9 cellular contexts compared by ENCODE assay signal in the genomic region with DNA sequence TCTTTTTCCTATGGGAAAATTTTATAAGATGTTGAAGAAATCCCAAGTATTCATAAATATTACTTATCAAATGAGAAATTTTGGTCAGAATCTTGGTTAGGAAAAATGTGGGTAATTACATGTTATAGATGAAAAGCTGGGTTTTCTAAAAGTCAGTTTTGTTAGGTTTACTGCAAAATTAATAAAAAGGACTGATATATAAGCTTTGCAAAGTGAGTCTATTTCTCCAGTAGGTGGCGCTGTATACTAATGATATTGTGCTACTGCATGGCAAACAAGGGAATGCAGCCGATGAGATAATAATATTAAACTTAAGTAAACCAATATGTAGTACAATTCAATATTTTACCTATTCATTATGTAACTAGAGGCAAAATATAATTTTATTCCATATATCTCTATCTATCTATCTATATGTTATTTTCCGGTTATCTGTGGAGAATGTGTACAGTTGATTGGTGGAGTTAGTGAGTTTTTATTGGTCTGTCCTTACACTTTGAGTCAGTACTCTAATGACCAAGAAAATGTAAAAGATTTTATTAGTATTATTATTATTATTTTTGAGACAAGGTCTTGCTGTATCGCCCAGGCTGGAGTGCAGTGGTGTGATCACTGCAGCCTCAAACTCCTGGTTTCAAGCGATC. TPM values are rescaled to one million over a fixed set of nuclear protein-coding genes. Genes with fewer than 3 reads are reported as not detected.
DNase-seq lines count a peak whose midpoint lies in the region; ATAC-seq, FAIRE-seq and TF ChIP-seq lines count a peak whose summit lies in the region.
"Had no signal": no experiment of that assay in that cellular context is flagged by ENCODE, and none has a peak within 500 bp of the region (broad histone marks: within the 10 kb centered on the region; RNA-seq: fewer than 3 reads in every experiment).

No MANE protein-coding gene starts in this region.

- H3K9me3 Mint-ChIP-seq in CD4-positive, alpha-beta memory T cell, result peaks cover 0 to 9% (median 5%) of the 10 kb centered on the region in 8 donors

- POLR2A ChIA-PET in CD4-positive, alpha-beta memory T cell (lab: Charles Lee; ENCODE audit: partially characterized antibody), result no interaction called here

- no peak for FAIRE-seq in bronchial epithelial cell (lab: Jason Lieb, UNC)
- no peak for FAIRE-seq in GM12891 (lab: Jason Lieb, UNC)

- no peaks in the 10 kb centered on the region for H3K9me3 ChIP-seq in CD4-positive, alpha-beta memory T cell (ENCODE audit: control insufficient read depth in 1 of 2, low read length in 2 of 2)
- H3K9me3 ChIP-seq in right lobe of liver, result no peaks in the 10 kb centered on the region

- DNase-seq in CD4-positive, alpha-beta memory T cell, result peak in 4 of 5 donors; percentile 7 to 25 (median 16)
- DNase-seq in HuH-7 (ENCODE audit: low spot score) (peak; percentile 8), NCI-H774 (lab: John Stamatoyannopoulos, UW) (peak; percentile 73), bronchial epithelial cell (ENCODE audit: low read depth) (peak; percentile 73), right lobe of liver (no peak), cerebellar nuclear complex (lab: John Stamatoyannopoulos, UW) (no peak), GM12891 (ENCODE audit: insufficient read length, low spot score) (no peak)

- H3K4me1 ChIP-seq in CD4-positive, alpha-beta memory T cell (ENCODE audit: insufficient read depth, low read length), result no peaks in the 10 kb centered on the region
- H3K4me1 ChIP-seq in right lobe of liver, result no peaks in the 10 kb centered on the region

- H3K27me3 Mint-ChIP-seq in CD4-positive, alpha-beta memory T cell, result no peaks in the 10 kb centered on the region
- H3K27me3 Mint-ChIP-seq: memory B cell had no signal

- intact Hi-C loops in CD4-positive, alpha-beta memory T cell (cut with micrococcal nuclease), result loop anchor here (5.0 kb wide), 2 partner anchors 642 to 1637 kb away; no protein-coding TSS in a partner anchor
- intact Hi-C loops in right lobe of liver (cut with DNase I), result no loop called here

- H3K27ac Mint-ChIP-seq in CD4-positive, alpha-beta memory T cell, result no peak overlapping the region
- H3K27ac Mint-ChIP-seq: memory B cell had no signal

- H3K4me3 Mint-ChIP-seq in CD4-positive, alpha-beta memory T cell, result no peak overlapping the region
- H3K4me3 Mint-ChIP-seq: memory B cell had no signal

- WGBS in right lobe of liver (ENCODE audit: insufficient coverage, low coverage, low lambda C conversion rate, missing lambda C conversion rate), result 54% methylated on average over 5 of the region's 5 CpGs

- CTCF ChIA-PET in CD4-positive, alpha-beta memory T cell (lab: Charles Lee; ENCODE audit: partially characterized antibody), result interaction anchor here (1.0 to 2.7 kb wide), 6 partner anchors 9 to 28 kb away, joined by 3 to 10 read pairs (median 7); no protein-coding TSS in a partner anchor

- H3K4me1 Mint-ChIP-seq in CD4-positive, alpha-beta memory T cell, result no peaks in the 10 kb centered on the region
- H3K4me1 Mint-ChIP-seq: memory B cell had no signal

- ATAC-seq in GM19025 (IDR thresholded peaks at IDR 0.05; ENCODE audit: low read depth, unreplicated experiment) (peak; percentile 66), right lobe of liver (peak; percentile 69 to 83 (median 81))

- no peaks in the 10 kb centered on the region for H3K36me3 ChIP-seq in CD4-positive, alpha-beta memory T cell (ENCODE audit: insufficient read depth, low read length)
- H3K36me3 ChIP-seq in bronchial epithelial cell (ENCODE audit: control insufficient read depth, insufficient read depth, low read length) (no peaks in the 10 kb centered on the region), right lobe of liver (no peaks in the 10 kb centered on the region)

- H3K36me3 Mint-ChIP-seq in CD4-positive, alpha-beta memory T cell, result no peaks in the 10 kb centered on the region
- H3K36me3 Mint-ChIP-seq: memory B cell had no signal

- H3K4me3 ChIP-seq in CD4-positive, alpha-beta memory T cell (ENCODE audit: low read length in 2 of 2), result no peak overlapping the region
- H3K4me3 ChIP-seq in bronchial epithelial cell (ENCODE audit: low read depth, low read length), result no peak overlapping the region
- H3K4me3 ChIP-seq in right lobe of liver, result no peak overlapping the region

- H3K27ac ChIP-seq in CD4-positive, alpha-beta memory T cell (ENCODE audit: low read depth, low read length), result no peak overlapping the region
- H3K27ac ChIP-seq in right lobe of liver, result no peak overlapping the region

- TF ChIP-seq POLR2A in right lobe of liver (IDR thresholded peaks at IDR 0.05), result no peak
- no peak for TF ChIP-seq POLR2A in GM12891 (IDR thresholded peaks at IDR 0.05; ENCODE audit: low read depth, low read length)

- TF ChIP-seq CTCF in bronchial epithelial cell (IDR thresholded peaks at IDR 0.05; ENCODE audit: insufficient read depth, low read length, severe bottlenecking) (peak; percentile 35), right lobe of liver (IDR thresholded peaks at IDR 0.05) (peak; percentile 65 to 86 (median 84))

- no peaks in the 10 kb centered on the region for H3K27me3 ChIP-seq in CD4-positive, alpha-beta memory T cell (ENCODE audit: insufficient read depth, low read length)
- no peaks in the 10 kb centered on the region for H3K27me3 ChIP-seq in bronchial epithelial cell (ENCODE audit: control insufficient read depth, insufficient read depth, low read length)
- H3K27me3 ChIP-seq in right lobe of liver, result no peaks in the 10 kb centered on the region

TF ChIP-seq in GM12891, 5 proteins besides CTCF, POLR2A, EP300 and RAD21:
- no peak for TF ChIP-seq TAF1 (IDR thresholded peaks at IDR 0.05; ENCODE audit: low read depth, low read length)
- no peak for TF ChIP-seq PAX5 (IDR thresholded peaks at IDR 0.05; ENCODE audit: insufficient read depth, low read length, severe bottlenecking)
- TF ChIP-seq POLR2AphosphoS5 (IDR thresholded peaks at IDR 0.05; ENCODE audit: low read depth, low read length), result no peak
- no peak for TF ChIP-seq SPI1 (IDR thresholded peaks at IDR 0.05; ENCODE audit: low read depth, low read length)
- TF ChIP-seq POU2F2 (IDR thresholded peaks at IDR 0.05; ENCODE audit: low read depth, low read length), result no peak

RNA-seq across cellular contexts. Expression of gene MIPOL1, which starts 32.9 kb away (rescaled TPM):
- under 1 TPM; 0.25 to 0.81 TPM for total RNA-seq in CD4-positive, alpha-beta memory T cell
- under 1 TPM; 0.57 to 0.98 TPM for polyA plus RNA-seq in CD4-positive, alpha-beta memory T cell
- total RNA-seq in bronchial epithelial cell (11.1 and 16.6 TPM in 2 replicates), right lobe of liver (1 to 10 TPM; 3.0 to 5.7 (median 4.0) TPM)
- not detected for polyA plus RNA-seq in GM12891 (2012; ENCODE audit: low read depth, missing spikeins)

RNA-seq across cellular contexts. Expression of gene SLC25A21, which starts 58.3 kb away (rescaled TPM):
- total RNA-seq in CD4-positive, alpha-beta memory T cell, result not detected
- polyA plus RNA-seq in CD4-positive, alpha-beta memory T cell, result not detected
- total RNA-seq in bronchial epithelial cell (0.53 and 0.64 TPM in 2 replicates), right lobe of liver (under 1 TPM in 5 of 6 experiments, not detected in 1; 0.09 to 0.37 (median 0.18) TPM)
- not detected for polyA plus RNA-seq in GM12891 (2012; ENCODE audit: low read depth, missing spikeins)

Comparison
In these comparisons a context has a peak if more than half of its experiments do, and no peak if none do; other contexts are left out.
1. DNase-seq: peak in CD4-positive, alpha-beta memory T cell (4 of 5), HuH-7 (single experiment), NCI-H774 (single experiment) and bronchial epithelial cell (single experiment); none in right lobe of liver (0 of 3), cerebellar nuclear complex (0 of 2) and GM12891 (single experiment).